ENCODE assay signal across 34 cellular contexts in the genomic region with DNA sequence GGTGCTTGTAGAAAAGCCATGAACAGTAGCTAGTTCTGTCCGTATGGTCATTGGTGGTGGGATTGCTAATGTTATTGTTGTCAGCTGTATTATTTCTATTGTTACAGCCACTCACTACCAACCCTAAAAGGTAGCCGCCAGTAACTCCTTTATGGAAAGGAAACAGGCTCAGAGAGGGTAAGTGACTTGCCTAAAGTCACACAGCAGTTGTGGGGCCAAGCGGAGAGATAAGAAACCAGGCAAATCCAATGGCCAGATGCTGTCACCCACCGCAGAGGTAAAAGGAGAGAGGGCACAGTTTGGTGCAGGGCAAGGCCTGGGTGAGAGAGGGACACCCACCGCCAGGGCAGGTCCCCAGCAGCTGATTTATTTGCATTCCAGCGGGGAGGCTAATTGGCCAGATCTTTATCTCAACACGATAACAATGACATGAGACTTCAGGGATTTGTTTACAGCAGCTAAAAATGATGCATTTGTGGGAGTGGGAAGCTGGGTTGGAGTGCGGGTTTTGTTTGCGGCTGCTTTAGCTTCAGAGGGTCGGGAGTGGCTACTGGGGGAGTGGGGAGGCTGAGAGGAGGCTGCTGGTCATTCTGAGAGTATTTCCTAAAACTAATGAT. TPM values are rescaled to one million over a fixed set of nuclear protein-coding genes. Genes with fewer than 3 reads are reported as not detected.
DNase-seq lines count a peak whose midpoint lies in the region; ATAC-seq, FAIRE-seq and TF ChIP-seq lines count a peak whose summit lies in the region.
"Had no signal": no experiment of that assay in that cellular context is flagged by ENCODE, and none has a peak within 500 bp of the region (broad histone marks: within the 10 kb centered on the region; RNA-seq: fewer than 3 reads in every experiment).

No MANE protein-coding gene starts in this region.

- no peak overlapping the region for H2AK5ac ChIP-seq in H1 (ENCODE audit: low read depth, low read length)

- H3K79me1 ChIP-seq in H1 (ENCODE audit: low read depth, low read length): no peaks in the 10 kb centered on the region

- peaks cover 13% of the 10 kb centered on the region for H3K4me1 ChIP-seq in Caco-2
- peaks cover 15 to 41% (median 30%) of the 10 kb centered on the region in 4 experiments for H3K4me1 ChIP-seq in H1 (replicated peaks in 1 of 4; ENCODE audit: control insufficient read depth in 3 of 4, insufficient read depth in 4 of 4, low read length in 3 of 4)
- H3K4me1 ChIP-seq in mesodermal cell (ENCODE audit: control insufficient read depth, insufficient read depth, low read length, poor library complexity, severe bottlenecking): peaks cover 52% of the 10 kb centered on the region
- H3K4me1 ChIP-seq: breast epithelium, parathyroid adenoma had no signal

- CTCF ChIA-PET in Caco-2 (lab: Charles Lee): no interaction called here
- CTCF ChIA-PET in HEK293T (lab: Yijun Ruan, JAX): no interaction called here
- CTCF ChIA-PET in H1 (lab: Charles Lee; ENCODE audit: partially characterized antibody): interaction anchor here (0.7 to 2.3 kb wide), 8 partner anchors 8 to 88 kb away, joined by 3 to 9 read pairs (median 4); no protein-coding TSS in a partner anchor

- H2BK12ac ChIP-seq in H1 (ENCODE audit: low read depth, low read length): no peak overlapping the region

- WGBS in H1 (ENCODE audit: extremely low coverage in 1 of 2, insufficient coverage in 1 of 2, insufficient read length in 1 of 2, insufficient replicate concordance in 2 of 2, low coverage in 1 of 2, low lambda C conversion rate in 2 of 2, missing lambda C conversion rate in 1 of 2), 2 experiments: 8% methylated on average over 10 of the region's 10 CpGs; no CpG with 5 or more reads in 1 of the 2 experiments
- WGBS in mesodermal cell (ENCODE audit: insufficient coverage in 2 of 2), 2 experiments: 7 to 8% methylated on average over 4 to 6 of the region's 10 CpGs

- no peak overlapping the region for H3K9ac ChIP-seq in H1 (replicated peaks in 1 of 4; ENCODE audit: extremely low read depth in 1 of 4, low read depth in 3 of 4, low read length in 3 of 4)
- H3K9ac ChIP-seq: parathyroid adenoma had no signal

- H3K4me3 ChIP-seq in Caco-2 (ENCODE audit: low read depth, low read length) (no peak overlapping the region), H1 (ENCODE audit: extremely low read depth in 1 of 4, insufficient read depth in 2 of 4, low read depth in 3 of 4, low read length in 4 of 4) (peak overlapping the region in 2 of 4 experiments; percentile 35 to 56; a peak in 3 of 8 replicates), mesodermal cell (ENCODE audit: extremely low read depth, insufficient read depth, low read length, poor library complexity, severe bottlenecking) (peak overlapping the region; percentile 40)

- H4K5ac ChIP-seq in H1 (ENCODE audit: insufficient read length, low read depth, low read length): no peak overlapping the region

- H3K18ac ChIP-seq in H1 (ENCODE audit: extremely low read depth, low read length): no peak overlapping the region; the same call in 1 of the 2 replicates

- TF ChIP-seq POLR2A in H1 (IDR thresholded peaks at IDR 0.05; ENCODE audit: control extremely low read depth in 1 of 2, low read depth in 2 of 2, low read length in 2 of 2): no peak

- H3K27me3 Mint-ChIP-seq in Caco-2 (ENCODE audit: insufficient read depth, unreplicated experiment): peaks cover 5% of the 10 kb centered on the region

- POLR2A ChIA-PET in Caco-2 (lab: Charles Lee) (no interaction called here), HEK293T (lab: Yijun Ruan, JAX) (interaction anchor here (1.0 to 4.2 kb wide), 4 partner anchors 9 to 94 kb away, joined by 3 to 21 read pairs (median 4); partner anchors contain the start of genes GOT1 and NKX2-3), H1 (lab: Charles Lee; ENCODE audit: partially characterized antibody) (interaction anchor here (1.0 to 1.6 kb wide), 3 partner anchors 9 to 14 kb away, joined by 3 to 9 read pairs (median 7); partner anchors contain the start of gene NKX2-3)

- H3K4me2 ChIP-seq in H1 (ENCODE audit: insufficient read depth in 1 of 2, low read depth in 2 of 2, low read length in 2 of 2): peak overlapping the region; percentile 66 to 70

- BruUV-seq in Caco-2 (replicated peaks; lab: Mats Ljungman, UMichigan): no TSS peak

- intact Hi-C loops in Caco-2 (cut with micrococcal nuclease; ENCODE audit: unreplicated experiment): no loop called here

- H3K4me1 Mint-ChIP-seq in Caco-2 (ENCODE audit: low read depth, unreplicated experiment): peaks cover 17% of the 10 kb centered on the region

- no peaks in the 10 kb centered on the region for H3K79me2 ChIP-seq in H1 (ENCODE audit: control insufficient read depth in 1 of 2, insufficient read depth in 2 of 2, low read length in 2 of 2)
- H3K79me2 ChIP-seq: parathyroid adenoma had no signal

- H3K9me3 Mint-ChIP-seq in Caco-2 (ENCODE audit: unreplicated experiment): no peaks in the 10 kb centered on the region
- H3K9me3 Mint-ChIP-seq: activated naive CD4-positive, alpha-beta T cell treated with anti-CD3 and anti-CD28 coated beads for 36 hours; nephron progenitor cell had no signal

- H2BK15ac ChIP-seq in H1 (ENCODE audit: low read length): no peak overlapping the region

- no peak for TF ChIP-seq RAD21 in H1 (IDR thresholded peaks at IDR 0.05 in 1 of 2, conservative IDR thresholded peaks at IDR 0.05 in 1 of 2; ENCODE audit: low read depth in 2 of 2, low read length in 2 of 2)

- peaks cover 5% of the 10 kb centered on the region for H3K36me3 Mint-ChIP-seq in Caco-2 (ENCODE audit: insufficient read depth, unreplicated experiment)

- TF ChIP-seq CTCF in Caco-2 (IDR thresholded peaks at IDR 0.05; ENCODE audit: insufficient read depth in 1 of 2, low read depth in 1 of 2, low read length in 1 of 2, severe bottlenecking in 1 of 2, unreplicated experiment in 1 of 2) (no peak), H1 (IDR thresholded peaks at IDR 0.05; ENCODE audit: control extremely low read depth in 1 of 3, insufficient read depth in 1 of 3, low read depth in 1 of 3, low read length in 3 of 3) (no peak)

- no peaks in the 10 kb centered on the region for H3K9me3 ChIP-seq in Caco-2
- H3K9me3 ChIP-seq in H1 (ENCODE audit: insufficient read depth in 2 of 2, low read depth in 1 of 2, low read length in 1 of 2): no peaks in the 10 kb centered on the region
- H3K9me3 ChIP-seq in mesodermal cell (ENCODE audit: control insufficient read depth, low read length): no peaks in the 10 kb centered on the region
- H3K9me3 ChIP-seq: breast epithelium, right atrium auricular region had no signal

- H3K56ac ChIP-seq in H1 (replicated peaks; ENCODE audit: insufficient read length, low read depth, low read length): no peak overlapping the region

- H2BK120ac ChIP-seq in H1 (replicated peaks; ENCODE audit: low read depth, low read length): no peak overlapping the region

- no peak for FAIRE-seq in H1 (lab: Jason Lieb, UNC)
- FAIRE-seq: G401.6, GM19239 had no signal

- H3K23ac ChIP-seq in H1 (ENCODE audit: insufficient read length): no peak overlapping the region

- H3K23me2 ChIP-seq in H1 (ENCODE audit: low read depth, low read length): peaks cover 6% of the 10 kb centered on the region; the same call in 1 of the 2 replicates

- H3K4ac ChIP-seq in H1 (replicated peaks; ENCODE audit: insufficient read length, low read depth, low read length): no peak overlapping the region

- no peak overlapping the region for H2BK20ac ChIP-seq in H1 (ENCODE audit: low read length)

- DNase-seq in Caco-2 (no peak), HEK293T (ENCODE audit: extremely low spot score) (no peak), H1 (ENCODE audit: low read depth in 1 of 2, low spot score in 2 of 2) (no peak), occipital lobe (lab: John Stamatoyannopoulos, UW) (no peak)
- DNase-seq: activated CD4-positive, alpha-beta T cell treated with anti-CD3 and anti-CD28 coated beads, Interleukin-2, amount 50 U/mL, for 48 hours; activated naive CD4-positive, alpha-beta T cell treated with anti-CD3 and anti-CD28 coated beads for 36 hours; amygdala; effector CD8-positive, alpha-beta T cell; erythroblast; head of caudate nucleus; IMR-90; midbrain; NCI-H1092; NCI-H1694 treated with DMSO at 0.1 percent for 48 hours; NCI-H524; SHP77 treated with DMSO at 0.1 percent for 48 hours; stimulated activated CD4-positive, alpha-beta T cell treated with anti-CD3 and anti-CD28 coated beads, Interleukin-4, amount 100 ng/mL, for 1 hour; upper lobe of left lung had no signal

- no peak overlapping the region for H3K27ac Mint-ChIP-seq in Caco-2 (ENCODE audit: unreplicated experiment)
- H3K27ac Mint-ChIP-seq: activated naive CD4-positive, alpha-beta T cell treated with anti-CD3 and anti-CD28 coated beads for 36 hours; nephron progenitor cell had no signal

- H3K27ac ChIP-seq in H1 (ENCODE audit: low read depth, low read length): no peak overlapping the region
- peak overlapping the region; percentile 80 for H3K27ac ChIP-seq in mesodermal cell (ENCODE audit: low read depth, low read length, severe bottlenecking)
- H3K27ac ChIP-seq: breast epithelium, HL-60, parathyroid adenoma, right atrium auricular region, upper lobe of left lung had no signal

- no peak overlapping the region for H2AFZ ChIP-seq in H1 (ENCODE audit: low read length)
- H2AFZ ChIP-seq: parathyroid adenoma had no signal

- H3K36me3 ChIP-seq in Caco-2 (ENCODE audit: control insufficient read depth, insufficient read depth, low read length): no peaks in the 10 kb centered on the region
- H3K36me3 ChIP-seq in H1 (ENCODE audit: control insufficient read depth in 2 of 4, insufficient read depth in 4 of 4, low read length in 3 of 4): no peaks in the 10 kb centered on the region
- H3K36me3 ChIP-seq in mesodermal cell (ENCODE audit: control insufficient read depth, insufficient read depth, low read length): no peaks in the 10 kb centered on the region
- H3K36me3 ChIP-seq: breast epithelium, right atrium auricular region, upper lobe of left lung had no signal

- peak overlapping the region; percentile 91 for H3K4me3 Mint-ChIP-seq in Caco-2 (ENCODE audit: unreplicated experiment)

- H3K27me3 ChIP-seq in Caco-2 (replicated peaks; ENCODE audit: control insufficient read depth, insufficient read depth, low read length) (no peaks in the 10 kb centered on the region; the same call in 1 of the 2 replicates), H1 (replicated peaks in 1 of 4; ENCODE audit: control insufficient read depth in 3 of 4, extremely low read depth in 1 of 4, insufficient read depth in 3 of 4, low read length in 3 of 4) (peaks cover 87 to 100% (median 97%) of the 10 kb centered on the region in 4 experiments)

- no peak overlapping the region for H4K8ac ChIP-seq in H1 (ENCODE audit: extremely low read depth, insufficient read depth, low read length)

- H4K20me1 ChIP-seq in H1 (replicated peaks in 1 of 2; ENCODE audit: control insufficient read depth in 1 of 2, insufficient read depth in 2 of 2, low read length in 2 of 2): peaks cover 25 to 40% of the 10 kb centered on the region in 2 experiments

- no peak for ATAC-seq in HG02798 (IDR thresholded peaks at IDR 0.05; ENCODE audit: poor library complexity, unreplicated experiment)
- no peak for ATAC-seq in HG02763 (IDR thresholded peaks at IDR 0.05; ENCODE audit: unreplicated experiment)
- ATAC-seq in HG02642 (IDR thresholded peaks at IDR 0.05; ENCODE audit: poor library complexity, unreplicated experiment): no peak
- ATAC-seq: HCT116, left lobe of liver had no signal

- H2BK5ac ChIP-seq in H1 (ENCODE audit: low read depth, low read length): no peak overlapping the region

- TF ChIP-seq EP300 in H1 (IDR thresholded peaks at IDR 0.05; ENCODE audit: borderline replicate concordance in 1 of 2, low read depth in 2 of 2, low read length in 2 of 2): no peak

- no peak overlapping the region for H3K14ac ChIP-seq in H1 (ENCODE audit: insufficient read length)

- H4K91ac ChIP-seq in H1 (replicated peaks; ENCODE audit: insufficient read length, low read length): no peak overlapping the region

RNA-seq across cellular contexts. Expression of gene NKX2-3, which starts 8.6 kb away (rescaled TPM):
- total RNA-seq in Caco-2 (2022) (0.37 and 0.43 TPM in 2 replicates), occipital lobe (not detected)
- total RNA-seq in H1 (2021; fragmentation: NEBNext Ultra II Directional; extraction: Animal tissue kit (Norgen Biotek cat#: 25700)): not detected in 2 replicates
- not detected in 2 replicates for polyA plus RNA-seq in H1 (2011; rRNA removed)
- not detected for polyA plus RNA-seq in H1 (2011; cell fraction: cytosol; rRNA removed)
- polyA plus RNA-seq in H1 (2011; cell fraction: nucleus; rRNA removed): not detected
- not detected in 4 replicates for polyA plus RNA-seq in H1 (2012, experiment 1 of 2)
- not detected for polyA plus RNA-seq in H1 (2012, experiment 2 of 2)
- polyA plus RNA-seq in H1 (2013, experiment 1 of 2): not detected
- polyA plus RNA-seq in H1 (2013, experiment 2 of 2): not detected
- not detected in 2 replicates for polyA minus RNA-seq in H1 (2011; rRNA and poly(A)+ RNA removed)
- polyA minus RNA-seq in H1 (2011; cell fraction: cytosol; rRNA and poly(A)+ RNA removed): not detected
- polyA minus RNA-seq in H1 (2011; cell fraction: nucleus; rRNA and poly(A)+ RNA removed): not detected
- polyA plus RNA-seq in mesodermal cell (2013, experiment 1 of 2): 0.41 TPM
- polyA plus RNA-seq in mesodermal cell (2013, experiment 2 of 2): 0.61 TPM
- total RNA-seq: activated naive CD4-positive, alpha-beta T cell treated with anti-CD3 and anti-CD28 coated beads for 36 hours; fibroblast of villous mesenchyme; IMR-90; right atrium auricular region; subcutaneous adipose tissue had no signal
- polyA plus RNA-seq: BJ, IMR-90 had no signal
